ENCODE assay signal across 1 cellular context in the genomic region with DNA sequence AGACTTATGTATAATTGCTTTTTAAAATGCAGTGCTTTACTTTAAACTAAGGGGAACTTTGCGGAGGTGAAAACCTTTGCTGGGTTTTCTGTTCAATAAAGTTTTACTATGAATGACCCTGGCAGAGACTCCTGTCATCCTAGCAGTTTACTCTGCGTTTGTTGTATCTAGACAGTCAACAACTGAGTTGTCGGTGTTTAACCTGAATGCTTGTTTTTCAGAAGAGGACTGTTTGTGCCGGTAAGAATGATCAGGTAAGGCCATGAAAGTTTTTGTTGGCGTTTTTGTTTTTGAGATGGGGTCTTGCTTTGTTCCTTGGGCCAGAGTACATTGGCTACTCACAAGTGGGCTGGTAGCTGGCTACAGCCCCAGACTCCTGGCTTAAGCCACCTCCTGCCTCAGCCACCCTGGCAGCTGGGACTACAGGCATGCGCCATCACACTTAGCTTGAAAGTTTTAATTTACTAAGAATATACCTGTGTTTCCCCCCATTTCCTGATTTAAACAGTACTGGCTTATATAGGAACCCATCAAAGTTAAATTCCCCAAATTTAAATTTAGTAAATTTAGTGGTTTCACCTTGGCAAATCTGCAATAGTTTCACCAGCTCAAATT.
TF ChIP-seq lines count a peak whose summit lies in the region.

No MANE protein-coding gene starts in this region.

TF ChIP-seq in GM12891, 5 proteins besides CTCF, POLR2A, EP300 and RAD21:
- no peak for TF ChIP-seq PAX5 (IDR thresholded peaks at IDR 0.05; ENCODE audit: insufficient read depth, low read length, severe bottlenecking)
- no peak; the same call in 1 of the 2 replicates for TF ChIP-seq POLR2AphosphoS5 (IDR thresholded peaks at IDR 0.05; ENCODE audit: low read depth, low read length)
- no peak for TF ChIP-seq SPI1 (IDR thresholded peaks at IDR 0.05; ENCODE audit: low read depth, low read length)
- no peak for TF ChIP-seq POU2F2 (IDR thresholded peaks at IDR 0.05; ENCODE audit: low read depth, low read length)
- TF ChIP-seq TAF1 (IDR thresholded peaks at IDR 0.05; ENCODE audit: low read depth, low read length), result no peak
